ENCODE assay signal across 8 cellular contexts in the genomic region with DNA sequence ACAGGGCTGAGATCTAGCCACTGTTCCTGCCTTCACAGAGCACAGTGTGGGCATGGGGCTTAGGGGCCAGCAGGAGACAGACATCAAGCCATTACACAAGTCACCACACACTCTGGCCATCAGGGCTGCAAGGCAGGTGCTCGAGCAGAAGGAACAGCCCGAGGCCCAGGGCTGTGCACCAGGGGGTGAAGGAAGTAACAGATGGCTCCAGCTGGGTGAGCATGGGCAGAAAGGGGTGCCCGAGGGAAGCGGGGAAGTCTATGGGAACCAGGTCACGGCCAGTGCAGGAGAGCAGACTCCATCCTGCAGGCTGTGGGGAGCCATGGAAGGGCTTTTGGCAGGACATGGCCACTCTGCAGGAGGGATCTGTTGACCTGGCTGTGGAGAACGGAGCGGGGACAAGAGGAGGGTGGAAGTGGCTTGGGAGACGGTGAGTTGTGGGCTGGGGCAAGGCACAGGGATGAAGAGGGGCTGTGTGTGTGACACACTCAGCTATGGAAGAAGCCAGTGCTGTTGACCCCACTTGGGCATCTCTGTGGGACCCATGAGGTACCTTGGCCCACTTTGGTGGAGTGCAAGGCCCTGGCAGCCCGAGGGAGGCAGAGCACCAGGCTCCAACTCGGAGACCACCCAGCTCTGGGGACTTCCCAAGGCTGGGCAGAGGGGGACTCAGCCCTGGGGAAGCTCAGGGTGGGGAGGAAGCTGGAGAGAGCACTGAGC. TPM values are rescaled to one million over a fixed set of nuclear protein-coding genes. Genes with fewer than 3 reads are reported as not detected.
DNase-seq lines count a peak whose midpoint lies in the region; TF ChIP-seq lines count a peak whose summit lies in the region.
"Had no signal": no experiment of that assay in that cellular context is flagged by ENCODE, and none has a peak within 500 bp of the region (broad histone marks: within the 10 kb centered on the region; RNA-seq: fewer than 3 reads in every experiment).

No MANE protein-coding gene starts in this region.

- H3K4ac ChIP-seq in H9 (ENCODE audit: low read depth, low read length): no peak overlapping the region

- H2BK12ac ChIP-seq in H9 (ENCODE audit: insufficient read length, low read depth, low read length): no peak overlapping the region

- POLR2A ChIA-PET in SK-N-SH (lab: Yijun Ruan, JAX): interaction anchor here (0.7 kb wide), 2 partner anchors 56 to 544 kb away, joined by 5 read pairs; no protein-coding TSS in a partner anchor

- no peaks in the 10 kb centered on the region for H3K27me3 ChIP-seq in H9 (ENCODE audit: insufficient read depth, low read length)
- H3K27me3 ChIP-seq in SK-N-SH (ENCODE audit: insufficient read depth): no peaks in the 10 kb centered on the region
- no peaks in the 10 kb centered on the region for H3K27me3 ChIP-seq in stomach

- H3K4me3 ChIP-seq in SK-N-SH (ENCODE audit: low read depth in 2 of 2, low read length in 1 of 2): no peak overlapping the region
- H3K4me3 ChIP-seq in stomach: no peak overlapping the region

- H3K36me3 ChIP-seq in SK-N-SH (replicated peaks in 1 of 2; ENCODE audit: control insufficient read depth in 1 of 2, insufficient read depth in 2 of 2, low read length in 1 of 2) (peaks cover 0 to 2% of the 10 kb centered on the region in 2 experiments), stomach (peaks cover 0 to 6% (median 0%) of the 10 kb centered on the region in 4 donors)

- peaks cover 23 to 29% of the 10 kb centered on the region in 2 experiments for H3K4me1 Mint-ChIP-seq in H9
- peaks cover 10% of the 10 kb centered on the region for H3K4me1 Mint-ChIP-seq in glutamatergic neuron (ENCODE audit: low read depth, unreplicated experiment)

- no CpG with 5 or more reads among the region's 10 CpGs for WGBS in H9 (ENCODE audit: extremely low coverage, insufficient read length, low lambda C conversion rate)
- WGBS in SK-N-SH (ENCODE audit: low lambda C conversion rate): 32% methylated on average over 8 of the region's 10 CpGs
- 49 to 69% (median 61%) methylated on average over 10 of the region's 10 CpGs for WGBS in stomach, 5 donors

- H2BK15ac ChIP-seq in H9 (ENCODE audit: low read depth, low read length): no peak overlapping the region

- H3K79me2 ChIP-seq in H9 (ENCODE audit: insufficient read depth, low read length) (no peaks in the 10 kb centered on the region), SK-N-SH (ENCODE audit: insufficient read depth) (peaks cover 66% of the 10 kb centered on the region)

- peaks cover 15% of the 10 kb centered on the region for H3K27me3 Mint-ChIP-seq in H9 (ENCODE audit: low read depth)
- H3K27me3 Mint-ChIP-seq in glutamatergic neuron (ENCODE audit: unreplicated experiment): peaks cover 20% of the 10 kb centered on the region

- H3K23me2 ChIP-seq in H9 (ENCODE audit: insufficient read length, low read depth, low read length, poor library complexity, severe bottlenecking): peaks cover 10% of the 10 kb centered on the region

- H3K4me1 ChIP-seq in H9 (ENCODE audit: insufficient read depth, low read length) (no peaks in the 10 kb centered on the region; the same call in 1 of the 2 replicates), SK-N-SH (ENCODE audit: control insufficient read depth in 1 of 2, insufficient read depth in 2 of 2, low read depth in 1 of 2, low read length in 1 of 2) (peaks cover 28 to 60% of the 10 kb centered on the region in 2 experiments; a peak in 3 of 4 replicates), stomach (peaks cover 51 to 65% (median 54%) of the 10 kb centered on the region in 4 donors)

- H3T11ph ChIP-seq in H9 (ENCODE audit: low read length): no peak overlapping the region

- H2BK5ac ChIP-seq in H9 (ENCODE audit: insufficient read length, low read length): no peak overlapping the region

- intact Hi-C loops in stomach (cut with DNase I; ENCODE audit: low total_unique reads): no loop called here

- H4K20me1 ChIP-seq in H9 (ENCODE audit: control insufficient read depth, insufficient read depth, insufficient read length) (no peaks in the 10 kb centered on the region), SK-N-SH (ENCODE audit: insufficient read depth) (no peaks in the 10 kb centered on the region)

- TF ChIP-seq RAD21 in SK-N-SH (IDR thresholded peaks at IDR 0.05; ENCODE audit: low read length): no peak

- no peak overlapping the region for H2BK120ac ChIP-seq in H9 (ENCODE audit: low read depth, low read length, poor library complexity, severe bottlenecking)

- H3K9me2 ChIP-seq in SK-N-SH: no peaks in the 10 kb centered on the region

- no peak overlapping the region for H4K5ac ChIP-seq in H9 (ENCODE audit: insufficient read length, low read depth, low read length)

- H4K91ac ChIP-seq in H9 (ENCODE audit: insufficient read length, low read depth, low read length): no peak overlapping the region

- no peak overlapping the region for H3K14ac ChIP-seq in H9 (ENCODE audit: insufficient read depth, low read length)

- H3K9me3 Mint-ChIP-seq in H9 (no peaks in the 10 kb centered on the region; a peak in 1 of 5 replicates), glutamatergic neuron (ENCODE audit: unreplicated experiment) (peaks cover 11% of the 10 kb centered on the region)

- no peak overlapping the region for H3K56ac ChIP-seq in H9 (ENCODE audit: insufficient read length, low read depth, low read length)

- H3F3A ChIP-seq in SK-N-SH (replicated peaks; ENCODE audit: insufficient read depth): peaks cover 27% of the 10 kb centered on the region

- TF ChIP-seq CTCF in H9 (conservative IDR thresholded peaks at IDR 0.05) (no peak), SK-N-SH (IDR thresholded peaks at IDR 0.05) (no peak), glutamatergic neuron (IDR thresholded peaks at IDR 0.05; ENCODE audit: partially characterized antibody, unreplicated experiment) (no peak), stomach (IDR thresholded peaks at IDR 0.05) (no peak)

- H2BK20ac ChIP-seq in H9 (ENCODE audit: low read depth, low read length, poor library complexity, severe bottlenecking): no peak overlapping the region

- peak overlapping the region in 1 of 2 experiments; percentile 49; a peak in 1 of 5 replicates for H3K4me3 Mint-ChIP-seq in H9
- H3K4me3 Mint-ChIP-seq in glutamatergic neuron (ENCODE audit: unreplicated experiment): peak overlapping the region; percentile 77

- no peak overlapping the region for H3K23ac ChIP-seq in H9 (ENCODE audit: insufficient read length, low read depth, low read length)

- H2AK5ac ChIP-seq in H9 (ENCODE audit: insufficient read length, low read length): no peak overlapping the region

- H3K9me3 ChIP-seq in H9 (ENCODE audit: control insufficient read depth, low read depth, low read length) (no peaks in the 10 kb centered on the region), SK-N-SH (no peaks in the 10 kb centered on the region), stomach (no peaks in the 10 kb centered on the region)

- no peak for TF ChIP-seq POLR2A in stomach (IDR thresholded peaks at IDR 0.05)

- no peak overlapping the region for H2AFZ ChIP-seq in H9 (ENCODE audit: low read length)
- H2AFZ ChIP-seq in SK-N-SH (ENCODE audit: low read depth): no peak overlapping the region

- no peaks in the 10 kb centered on the region for H3K79me1 ChIP-seq in H9 (ENCODE audit: insufficient read depth, low read depth, low read length, poor library complexity, severe bottlenecking)

- TF ChIP-seq EP300 in SK-N-SH (IDR thresholded peaks at IDR 0.05; ENCODE audit: borderline replicate concordance in 1 of 2, low read depth in 1 of 2, low read length in 1 of 2) (no peak), stomach (IDR thresholded peaks at IDR 0.05) (no peak)

- H3K18ac ChIP-seq in H9 (ENCODE audit: insufficient read length, low read depth, low read length): no peak overlapping the region

- DNase-seq in H9 (no peak), SK-N-SH (no peak), glutamatergic neuron (peak; percentile 51), stomach (no peak), NCI-H2227 (lab: John Stamatoyannopoulos, UW; ENCODE audit: unreplicated experiment) (no peak), NCI-H1417 (lab: John Stamatoyannopoulos, UW) (no peak), cortex of kidney (lab: John Stamatoyannopoulos, UW) (no peak)
- DNase-seq: SHP77 had no signal

- CTCF ChIA-PET in SK-N-SH (lab: Yijun Ruan, JAX): interaction anchor here (1.1 to 2.1 kb wide), 4 partner anchors 23 to 49 kb away, joined by 3 to 11 read pairs (median 6); a partner anchor contains a TSS

- H3K9ac ChIP-seq in H9 (ENCODE audit: extremely low read depth, insufficient read length, low read length) (no peak overlapping the region), SK-N-SH (peak overlapping the region; percentile 59)

- H3K36me3 Mint-ChIP-seq in H9 (ENCODE audit: insufficient read depth in 1 of 3, low read depth in 3 of 3) (peaks cover 0 to 7% (median 5%) of the 10 kb centered on the region in 3 experiments; a peak in 5 of 7 replicates), glutamatergic neuron (ENCODE audit: unreplicated experiment) (no peaks in the 10 kb centered on the region)

- H3K27ac Mint-ChIP-seq in H9 (peak overlapping the region in 2 of 3 experiments; percentile 84 to 85; a peak in 5 of 7 replicates), glutamatergic neuron (ENCODE audit: unreplicated experiment) (peak overlapping the region; percentile 84)

- H3K4me2 ChIP-seq in H9 (ENCODE audit: insufficient read depth, insufficient read length, low read length) (no peak overlapping the region), SK-N-SH (peak overlapping the region; percentile 96)

- H3K27ac ChIP-seq in H9 (ENCODE audit: insufficient read length, low read depth, low read length) (no peak overlapping the region), SK-N-SH (ENCODE audit: low read depth in 2 of 2, low read length in 1 of 2) (peak overlapping the region; percentile 84 to 97; a peak in 3 of 4 replicates), stomach (peak overlapping the region; percentile 61 to 98 (median 97))

- H4K8ac ChIP-seq in H9 (replicated peaks; ENCODE audit: insufficient read length, low read depth, low read length): no peak overlapping the region

RNA-seq across cellular contexts. Expression of a gene that starts 3.6 kb away (rescaled TPM):
- total RNA-seq in H9 (2021) (14.0 and 15.7 TPM in 2 replicates), glutamatergic neuron (ENCODE audit: unreplicated experiment) (24.7 TPM), stomach (10 to 100 TPM in 3 of 5 donors, 1 to 10 TPM in 2; 3.1 to 16.8 (median 10.1) TPM)
- polyA plus RNA-seq in SK-N-SH (2012; rRNA removed) (54.4 and 65.3 TPM in 2 replicates), stomach (10 to 100 TPM; 26.9 to 31.3 (median 29.6) TPM)
- polyA plus RNA-seq in SK-N-SH (2012; cell fraction: cytosol; rRNA removed): 23.7 and 37.0 TPM in 2 replicates
- 54.3 and 73.9 TPM in 2 replicates for polyA plus RNA-seq in SK-N-SH (2012; cell fraction: nucleus; rRNA removed)

RNA-seq across cellular contexts. Expression of a gene that starts 4.0 kb away (rescaled TPM):
- total RNA-seq in H9 (2021) (101 and 105 TPM in 2 replicates), glutamatergic neuron (ENCODE audit: unreplicated experiment) (68.7 TPM), stomach (100 to 1,000 TPM in 1 of 5 donors, 10 to 100 TPM in 4; 13.3 to 133 (median 49.2) TPM)
- polyA plus RNA-seq in SK-N-SH (2012; rRNA removed) (309 and 464 TPM in 2 replicates), stomach (10 to 100 TPM; 64.0 to 89.2 (median 77.9) TPM)
- polyA plus RNA-seq in SK-N-SH (2012; cell fraction: cytosol; rRNA removed): 339 and 481 TPM in 2 replicates
- 288 and 476 TPM in 2 replicates for polyA plus RNA-seq in SK-N-SH (2012; cell fraction: nucleus; rRNA removed)

RNA-seq across cellular contexts. Expression of a gene that starts 15.1 kb away (rescaled TPM):
- total RNA-seq in H9 (2021) (33.7 and 36.1 TPM in 2 replicates), glutamatergic neuron (ENCODE audit: unreplicated experiment) (not detected), stomach (10 to 100 TPM in 1 of 5 donors, 1 to 10 TPM in 2, not detected in 2; 1.7 to 43.3 (median 1.9) TPM)
- polyA plus RNA-seq in SK-N-SH (2012; rRNA removed) (17.9 and 30.1 TPM in 2 replicates), stomach (10 to 100 TPM in 2 of 3 donors, 1 to 10 TPM in 1; 7.0 to 14.7 (median 14.1) TPM)
- polyA plus RNA-seq in SK-N-SH (2012; cell fraction: cytosol; rRNA removed): 18.1 and 21.6 TPM in 2 replicates
- polyA plus RNA-seq in SK-N-SH (2012; cell fraction: nucleus; rRNA removed): 28.3 and 39.9 TPM in 2 replicates

RNA-seq across cellular contexts. Expression of a gene that starts 24.8 kb away (rescaled TPM):
- total RNA-seq in H9 (2021) (23.3 and 23.4 TPM in 2 replicates), glutamatergic neuron (ENCODE audit: unreplicated experiment) (23.6 TPM), stomach (10 to 100 TPM in 4 of 5 donors, 1 to 10 TPM in 1; 7.0 to 68.9 (median 20.6) TPM)
- polyA plus RNA-seq in SK-N-SH (2012; rRNA removed) (34.2 and 52.8 TPM in 2 replicates), stomach (10 to 100 TPM; 25.1 to 50.4 (median 42.5) TPM)
- polyA plus RNA-seq in SK-N-SH (2012; cell fraction: cytosol; rRNA removed): 31.2 and 38.6 TPM in 2 replicates
- 19.2 and 56.3 TPM in 2 replicates for polyA plus RNA-seq in SK-N-SH (2012; cell fraction: nucleus; rRNA removed)

RNA-seq across cellular contexts. Expression of a gene that starts 27.0 kb away (rescaled TPM):
- total RNA-seq in H9 (2021) (86.8 and 87.0 TPM in 2 replicates), glutamatergic neuron (ENCODE audit: unreplicated experiment) (115 TPM), stomach (100 to 1,000 TPM in 2 of 5 donors, 10 to 100 TPM in 3; 25.4 to 488 (median 74.3) TPM)
- polyA plus RNA-seq in SK-N-SH (2012; rRNA removed) (159 and 190 TPM in 2 replicates), stomach (10 to 100 TPM; 45.2 to 76.5 (median 66.0) TPM)
- polyA plus RNA-seq in SK-N-SH (2012; cell fraction: cytosol; rRNA removed): 120 and 135 TPM in 2 replicates
- 194 and 217 TPM in 2 replicates for polyA plus RNA-seq in SK-N-SH (2012; cell fraction: nucleus; rRNA removed)
